In genomic region chr6:37632291-37632690, GRCh38 we compare ENCODE assay signal across 33 cellular contexts.
"Had no signal": no experiment of that assay in that cellular context is flagged by ENCODE, and none has a peak within 500 bp of the region (broad histone marks: within the 10 kb centered on the region; RNA-seq: fewer than 3 reads in every experiment).

No MANE protein-coding gene starts in this region.

- H3K4me3 ChIP-seq: ascending aorta, coronary artery, esophagus muscularis mucosa, gastrocnemius medialis, heart left ventricle had no signal

- H3K27ac ChIP-seq: ascending aorta, coronary artery, esophagus muscularis mucosa, foreskin keratinocyte, gastrocnemius medialis, heart left ventricle, WERI-Rb-1 had no signal

- H3K36me3 Mint-ChIP-seq: activated CD4-positive, alpha-beta memory T cell treated with anti-CD3 and anti-CD28 coated beads for 36 hours; activated CD8-positive, alpha-beta memory T cell treated with anti-CD3 and anti-CD28 coated beads, Interleukin-2, amount 10 ng/mL, durations not matched to agents 7 days and 5 days; activated naive CD4-positive, alpha-beta T cell treated with anti-CD3 and anti-CD28 coated beads, Interleukin-2, amount 50 U/mL, for 72 hours had no signal

- H3K27me3 Mint-ChIP-seq: activated B cell treated with CpG ODN at 0.5 μM for 24 hours; activated CD4-positive, alpha-beta memory T cell treated with anti-CD3 and anti-CD28 coated beads for 36 hours; activated naive CD8-positive, alpha-beta T cell treated with anti-CD3 and anti-CD28 coated beads, Interleukin-2, amount 10 ng/mL, durations not matched to agents 7 days and 5 days; central memory CD8-positive, alpha-beta T cell had no signal

- H3K4me1 Mint-ChIP-seq: activated CD8-positive, alpha-beta memory T cell treated with anti-CD3 and anti-CD28 coated beads, Interleukin-2, amount 10 ng/mL, durations not matched to agents 7 days and 5 days; central memory CD8-positive, alpha-beta T cell had no signal

- H3K4me3 Mint-ChIP-seq: activated B cell treated with CpG ODN at 0.5 μM for 24 hours; activated CD4-positive, alpha-beta memory T cell treated with anti-CD3 and anti-CD28 coated beads for 36 hours; activated CD4-positive, alpha-beta T cell treated with anti-CD3 and anti-CD28 coated beads, Interleukin-2, amount 10 ng/mL, durations not matched to agents 24 days and 14 days; activated CD8-positive, alpha-beta memory T cell treated with anti-CD3 and anti-CD28 coated beads, Interleukin-2, amount 10 ng/mL, durations not matched to agents 7 days and 5 days; activated CD8-positive, alpha-beta T cell treated with anti-CD3 and anti-CD28 coated beads, Interleukin-2, amount 10 ng/mL, durations not matched to agents 7 days and 5 days; activated naive CD4-positive, alpha-beta T cell treated with anti-CD3 and anti-CD28 coated beads for 36 hours; activated naive CD8-positive, alpha-beta T cell treated with anti-CD3 and anti-CD28 coated beads, Interleukin-2, amount 10 ng/mL, durations not matched to agents 7 days and 5 days; activated T-helper 1 cell treated with anti-CD3 and anti-CD28 coated beads, Interleukin-12 subunit alpha, Interleukin-12 subunit beta, Interleukin-2, Interleukin-4 antibody, amounts not matched to agents 30 ng/mL and 10 ng/mL and 1 ng/mL, durations not matched to agents 14 hours and 24 hours and 36 hours; brain; central memory CD8-positive, alpha-beta T cell; effector memory CD8-positive, alpha-beta T cell; T-helper 17 cell; T-helper 2 cell treated with Interferon-gamma antibody and Interleukin-4, amounts not matched to agents 5 μg/mL and 100 μg/mL, for 36 hours had no signal

- H3K27ac Mint-ChIP-seq: activated B cell treated with CpG ODN at 0.5 μM for 24 hours; activated CD4-positive, alpha-beta memory T cell treated with anti-CD3 and anti-CD28 coated beads for 36 hours; activated CD4-positive, alpha-beta T cell treated with anti-CD3 and anti-CD28 coated beads, Interleukin-2, amount 10 ng/mL, durations not matched to agents 24 days and 14 days; activated CD8-positive, alpha-beta memory T cell treated with anti-CD3 and anti-CD28 coated beads, Interleukin-2, amount 10 ng/mL, durations not matched to agents 7 days and 5 days; activated naive CD4-positive, alpha-beta T cell treated with anti-CD3 and anti-CD28 coated beads for 36 hours; activated naive CD8-positive, alpha-beta T cell treated with anti-CD3 and anti-CD28 coated beads, Interleukin-2, amount 10 ng/mL, durations not matched to agents 7 days and 5 days; activated T-helper 1 cell treated with anti-CD3 and anti-CD28 coated beads, Interleukin-12 subunit alpha, Interleukin-12 subunit beta, Interleukin-2, Interleukin-4 antibody, amounts not matched to agents 30 ng/mL and 10 ng/mL and 1 ng/mL, durations not matched to agents 14 hours and 24 hours and 36 hours; activated T-helper 2 cell treated with anti-CD3 and anti-CD28 coated beads, Interferon-gamma antibody, Interleukin-2, Interleukin-4, amounts not matched to agents 10 μg/mL and 5 μg/mL and 100 μg/mL, durations not matched to agents 14 hours and 24 hours and 36 hours; effector memory CD8-positive, alpha-beta T cell; T-helper 17 cell; T-helper 2 cell treated with Interferon-gamma antibody and Interleukin-4, amounts not matched to agents 5 μg/mL and 100 μg/mL, for 36 hours had no signal

- H3K36me3 ChIP-seq: ascending aorta, esophagus muscularis mucosa, gastrocnemius medialis, heart left ventricle had no signal

- ATAC-seq: activated CD4-positive, CD25-positive, alpha-beta regulatory T cell treated with anti-CD3 and anti-CD28 coated beads, Interleukin-2, amount 50 U/mL, for 24 hours; activated CD8-positive, alpha-beta memory T cell treated with anti-CD3 and anti-CD28 coated beads, Interleukin-2, amount 10 ng/mL, durations not matched to agents 7 days and 5 days; activated CD8-positive, alpha-beta T cell treated with anti-CD3 and anti-CD28 coated beads, Interleukin-2, amount 10 ng/mL, durations not matched to agents 7 days and 5 days; activated naive CD4-positive, alpha-beta T cell treated with anti-CD3 and anti-CD28 coated beads, Interleukin-2, amount 50 U/mL, for 72 hours; effector memory CD8-positive, alpha-beta T cell; foreskin keratinocyte; gastrocnemius medialis; T-helper 17 cell had no signal

- H3K27me3 ChIP-seq: ascending aorta, foreskin keratinocyte, heart left ventricle had no signal

- H3K4me1 ChIP-seq: ascending aorta, esophagus muscularis mucosa, gastrocnemius medialis had no signal

- H3K9me3 Mint-ChIP-seq: activated B cell treated with CpG ODN at 0.5 μM for 24 hours; activated CD4-positive, alpha-beta memory T cell treated with anti-CD3 and anti-CD28 coated beads for 36 hours; activated CD4-positive, alpha-beta T cell treated with anti-CD3 and anti-CD28 coated beads, Interleukin-2, amount 10 ng/mL, durations not matched to agents 24 days and 14 days; activated naive CD4-positive, alpha-beta T cell treated with anti-CD3 and anti-CD28 coated beads for 36 hours; activated naive CD4-positive, alpha-beta T cell treated with anti-CD3 and anti-CD28 coated beads, Interleukin-2, amount 50 U/mL, for 72 hours; activated naive CD8-positive, alpha-beta T cell treated with anti-CD3 and anti-CD28 coated beads, Interleukin-2, amount 10 ng/mL, durations not matched to agents 7 days and 5 days; activated T-helper 1 cell treated with anti-CD3 and anti-CD28 coated beads, Interleukin-12 subunit alpha, Interleukin-12 subunit beta, Interleukin-2, Interleukin-4 antibody, amounts not matched to agents 30 ng/mL and 10 ng/mL and 1 ng/mL, durations not matched to agents 14 hours and 24 hours and 36 hours; activated T-helper 2 cell treated with anti-CD3 and anti-CD28 coated beads, Interferon-gamma antibody, Interleukin-2, Interleukin-4, amounts not matched to agents 10 μg/mL and 5 μg/mL and 100 μg/mL, durations not matched to agents 14 hours and 24 hours and 36 hours; brain; central memory CD8-positive, alpha-beta T cell; effector memory CD8-positive, alpha-beta T cell; T-helper 2 cell treated with Interferon-gamma antibody and Interleukin-4, amounts not matched to agents 5 μg/mL and 100 μg/mL, for 36 hours had no signal

- H3K9me3 ChIP-seq: ascending aorta, esophagus muscularis mucosa, gastrocnemius medialis, heart left ventricle had no signal

- DNase-seq: activated B cell treated with CpG ODN at 0.5 μM for 24 hours; activated CD4-positive, alpha-beta memory T cell treated with anti-CD3 and anti-CD28 coated beads for 36 hours; activated CD4-positive, alpha-beta T cell treated with anti-CD3 and anti-CD28 coated beads, Interleukin-2, amount 10 ng/mL, durations not matched to agents 24 days and 14 days; activated CD8-positive, alpha-beta memory T cell treated with anti-CD3 and anti-CD28 coated beads, Interleukin-2, amount 10 ng/mL, durations not matched to agents 7 days and 5 days; activated CD8-positive, alpha-beta memory T cell treated with anti-CD3 and anti-CD28 coated beads, Interleukin-2, amount 50 U/mL, for 4 hours; activated CD8-positive, alpha-beta T cell treated with anti-CD3 and anti-CD28 coated beads, Interleukin-2, amount 10 ng/mL, durations not matched to agents 7 days and 5 days; activated effector memory CD4-positive, alpha-beta T cell treated with anti-CD3 and anti-CD28 coated beads, Interleukin-2, amount 50 U/mL, for 16 hours; activated naive CD4-positive, alpha-beta T cell treated with anti-CD3 and anti-CD28 coated beads for 36 hours; activated naive CD8-positive, alpha-beta T cell treated with anti-CD3 and anti-CD28 coated beads, Interleukin-2, amount 10 ng/mL, durations not matched to agents 7 days and 5 days; activated T-cell treated with anti-CD3 and anti-CD28 coated beads, Interleukin-2, amount 50 U/mL, for 1 hour; activated T-cell treated with anti-CD3 and anti-CD28 coated beads, Interleukin-2, amount 50 U/mL, for 48 hours; dermis blood vessel endothelial cell; effector CD4-positive, alpha-beta T cell; effector memory CD8-positive, alpha-beta T cell; erythroblast; foreskin keratinocyte; gastrocnemius medialis; glutamatergic neuron; heart left ventricle; T-helper 1 cell; T-helper 17 cell; T1000; WERI-Rb-1 had no signal
